ENCODE assay signal across 8 cellular contexts in the genomic region with DNA sequence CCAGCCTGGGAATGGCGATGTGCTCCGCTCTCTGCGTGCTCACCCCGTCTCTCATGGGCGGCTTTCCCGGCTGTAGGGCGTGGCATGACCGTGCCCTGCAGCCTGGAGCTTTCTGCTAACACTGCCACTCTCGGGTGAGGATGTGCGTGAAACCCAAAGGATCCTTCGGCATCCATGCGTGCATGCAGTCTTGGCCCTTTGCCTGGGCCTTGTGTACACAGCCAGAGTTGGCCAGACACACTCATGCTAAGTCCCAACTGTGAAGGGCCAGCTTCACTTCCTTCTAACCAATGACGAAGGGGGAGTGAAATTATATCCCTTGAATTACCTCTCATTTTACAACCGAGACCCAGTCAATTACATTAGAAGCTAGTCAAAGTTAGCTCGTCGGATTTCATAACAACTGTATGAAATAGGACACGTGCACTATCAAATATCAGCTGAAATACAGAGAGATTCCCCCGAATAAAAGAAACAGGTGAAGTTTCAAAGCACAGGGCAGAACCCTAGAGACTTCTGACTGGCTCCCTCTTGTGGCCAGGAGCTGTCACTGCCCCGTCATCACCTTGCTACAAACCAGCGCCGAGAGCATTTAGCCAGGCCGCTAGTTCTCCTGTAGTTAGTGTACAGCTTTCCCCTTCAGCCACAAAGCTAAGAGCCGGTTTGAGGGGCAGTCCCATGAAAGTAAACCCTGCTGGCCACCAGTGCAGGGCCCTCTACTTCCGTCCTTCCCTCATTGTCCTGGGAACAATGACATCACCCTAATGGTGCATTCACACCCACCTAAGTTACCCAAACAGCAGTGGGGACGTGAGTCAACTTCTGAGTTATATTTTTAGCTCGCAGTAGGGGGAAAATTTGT.
DNase-seq lines count a peak whose midpoint lies in the region; ATAC-seq and TF ChIP-seq lines count a peak whose summit lies in the region.

No MANE protein-coding gene starts in this region.

- H3K4me2 ChIP-seq in Loucy (ENCODE audit: low read depth, low read length, poor library complexity, severe bottlenecking) = no peak overlapping the region

- no peaks in the 10 kb centered on the region for H4K20me1 ChIP-seq in Loucy (ENCODE audit: insufficient read depth, low read length, poor library complexity, severe bottlenecking)

- H3K27me3 ChIP-seq in H7 (ENCODE audit: control insufficient read depth, insufficient read depth, low read length) = no peaks in the 10 kb centered on the region
- H3K27me3 ChIP-seq in Loucy (ENCODE audit: insufficient read depth, low read length, poor library complexity, severe bottlenecking) = no peaks in the 10 kb centered on the region
- no peaks in the 10 kb centered on the region for H3K27me3 ChIP-seq in RWPE2 (ENCODE audit: insufficient read depth, poor library complexity, severe bottlenecking)
- H3K27me3 ChIP-seq in upper lobe of right lung = no peaks in the 10 kb centered on the region

- intact Hi-C loops in upper lobe of right lung (cut with DNase I) = no loop called here

- no peaks in the 10 kb centered on the region for H3K9me2 ChIP-seq in Loucy (replicated peaks; ENCODE audit: low read depth, low read length)

- H3K9me3 ChIP-seq in Loucy (ENCODE audit: insufficient read depth, low read depth, low read length) = no peaks in the 10 kb centered on the region
- no peaks in the 10 kb centered on the region for H3K9me3 ChIP-seq in RWPE2 (ENCODE audit: severe bottlenecking)
- H3K9me3 ChIP-seq in upper lobe of right lung = no peaks in the 10 kb centered on the region

- TF ChIP-seq CTCF in Loucy (conservative IDR thresholded peaks at IDR 0.05; ENCODE audit: low read length) (peak; percentile 96), RWPE2 (IDR thresholded peaks at IDR 0.05; ENCODE audit: poor library complexity, severe bottlenecking) (peak; percentile 82), upper lobe of right lung (IDR thresholded peaks at IDR 0.05) (peak; percentile 88)

- no peak overlapping the region for H3K9ac ChIP-seq in Loucy (ENCODE audit: low read depth, low read length, poor library complexity, severe bottlenecking)

- H3K4me1 ChIP-seq in Loucy (ENCODE audit: insufficient read depth, low read length, poor library complexity, severe bottlenecking) = peaks cover 21% of the 10 kb centered on the region
- peaks cover 8% of the 10 kb centered on the region for H3K4me1 ChIP-seq in RWPE2 (ENCODE audit: insufficient read depth, poor library complexity, severe bottlenecking)
- peaks cover 4% of the 10 kb centered on the region for H3K4me1 ChIP-seq in upper lobe of right lung

- 0 out of 2 replicates have a peak overlapping the region, but pooled peaks have one; percentile 69 for H2AFZ ChIP-seq in Loucy (ENCODE audit: low read length)

- H3K27ac ChIP-seq in RWPE2 (ENCODE audit: poor library complexity, severe bottlenecking) = no peak overlapping the region
- H3K27ac ChIP-seq in upper lobe of right lung = no peak overlapping the region

- H3K36me3 ChIP-seq in H7 (replicated peaks; ENCODE audit: control insufficient read depth, insufficient read depth, low read length) (no peaks in the 10 kb centered on the region), Loucy (ENCODE audit: insufficient read depth, low read length) (no peaks in the 10 kb centered on the region), RWPE2 (ENCODE audit: low read depth) (no peaks in the 10 kb centered on the region), upper lobe of right lung (no peaks in the 10 kb centered on the region)

- DNase-seq in ELR (ENCODE audit: low read depth) = peak; percentile 72
- DNase-seq in H7 = peak; percentile 82
- DNase-seq in RWPE2 (ENCODE audit: low spot score) = no peak
- peak; percentile 65 for DNase-seq in activated effector memory CD4-positive, alpha-beta T cell treated with Interleukin-2 at 50 U/mL for 16 hours
- peak; percentile 78 for DNase-seq in germinal center (ENCODE audit: low spot score)
- peak; percentile 56 for DNase-seq in pons (ENCODE audit: low spot score)
- peak; percentile 80 for DNase-seq in upper lobe of right lung

- ATAC-seq in RWPE2 (ENCODE audit: low read depth) (peak; percentile 83), upper lobe of right lung (peak; percentile 92)

- H3F3A ChIP-seq in Loucy (ENCODE audit: low read depth) = 0 out of 2 replicates have a peak, but pooled peaks cover 1% of the 10 kb centered on the region

- H3K79me2 ChIP-seq in Loucy (ENCODE audit: insufficient read depth, low read length) = no peaks in the 10 kb centered on the region

- H3K4me3 ChIP-seq in H7 (ENCODE audit: insufficient read depth, low read depth, low read length) = no peak overlapping the region
- no peak overlapping the region for H3K4me3 ChIP-seq in Loucy (ENCODE audit: low read length, poor library complexity, severe bottlenecking)
- no peak overlapping the region for H3K4me3 ChIP-seq in RWPE2 (ENCODE audit: severe bottlenecking)
- H3K4me3 ChIP-seq in upper lobe of right lung = peak overlapping the region; percentile 12
